Comparison of ENCODE assay signal across 15 cellular contexts in the genomic region with DNA sequence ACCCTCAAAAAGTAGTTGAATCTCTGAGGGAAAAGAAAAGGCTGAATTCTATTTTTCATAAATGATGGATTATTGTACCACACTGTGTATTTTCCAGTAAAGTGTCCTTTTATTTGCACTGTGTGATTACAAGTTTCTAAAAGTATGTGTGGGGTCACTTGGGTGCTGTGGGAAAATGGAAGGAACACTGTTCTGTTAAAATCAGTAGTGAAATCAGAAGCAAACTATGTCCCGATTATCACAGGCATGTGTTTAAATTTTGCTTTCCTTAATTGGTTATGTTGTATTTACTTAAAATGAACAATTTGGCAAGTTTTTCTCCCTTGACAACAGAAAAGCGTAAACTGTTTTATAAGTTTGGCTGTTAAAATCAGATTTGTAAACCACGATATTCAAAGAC.
DNase-seq lines count a peak whose midpoint lies in the region; FAIRE-seq and TF ChIP-seq lines count a peak whose summit lies in the region.
"Had no signal": no experiment of that assay in that cellular context is flagged by ENCODE, and none has a peak within 500 bp of the region (broad histone marks: within the 10 kb centered on the region; RNA-seq: fewer than 3 reads in every experiment).

No MANE protein-coding gene starts in this region.

- FAIRE-seq in endothelial cell of umbilical vein (lab: Jason Lieb, UNC), result no peak
- FAIRE-seq: D721Med had no signal

- intact Hi-C loops in endothelial cell of umbilical vein (cut with micrococcal nuclease), result loop anchor here (10.0 kb wide), 1 partner anchor 632 kb away; no protein-coding TSS in a partner anchor

- H2AFZ ChIP-seq in endothelial cell of umbilical vein (ENCODE audit: low read depth, low read length), result no peak overlapping the region

- dilution Hi-C loops in endothelial cell of umbilical vein (cut with MboI; ENCODE audit: extremely low pct_ligation_motif_present, low sequenced_read_pairs), result no loop called here

- H3K36me3 ChIP-seq in endothelial cell of umbilical vein (ENCODE audit: control insufficient read depth in 2 of 2, extremely low read depth in 1 of 2, insufficient read depth in 2 of 2, low read length in 2 of 2), result no peaks in the 10 kb centered on the region
- H3K36me3 ChIP-seq in skeletal muscle tissue (ENCODE audit: control insufficient read depth in 3 of 3, insufficient read depth in 3 of 3, low read length in 3 of 3), result no peaks in the 10 kb centered on the region

- H3K9me3 ChIP-seq in endothelial cell of umbilical vein (replicated peaks; ENCODE audit: control insufficient read depth, insufficient read depth, low read length), result no peaks in the 10 kb centered on the region
- no peaks in the 10 kb centered on the region for H3K9me3 ChIP-seq in skeletal muscle tissue (ENCODE audit: control insufficient read depth in 3 of 3, low read length in 3 of 3)

- H3K79me2 ChIP-seq in endothelial cell of umbilical vein (ENCODE audit: control insufficient read depth, insufficient read depth, low read length), result no peaks in the 10 kb centered on the region

- no peak overlapping the region for H3K4me3 ChIP-seq in endothelial cell of umbilical vein (replicated peaks in 1 of 3; ENCODE audit: insufficient read depth in 1 of 3, low read depth in 1 of 3, low read length in 3 of 3)
- H3K4me3 ChIP-seq in skeletal muscle tissue (ENCODE audit: low read length in 3 of 3), result no peak overlapping the region

- H3K27me3 ChIP-seq in endothelial cell of umbilical vein (ENCODE audit: control insufficient read depth in 2 of 2, insufficient read depth in 2 of 2, low read length in 2 of 2), result no peaks in the 10 kb centered on the region
- H3K27me3 ChIP-seq in skeletal muscle tissue (ENCODE audit: control insufficient read depth in 3 of 3, insufficient read depth in 3 of 3, low read length in 3 of 3), result no peaks in the 10 kb centered on the region

- no peak for TF ChIP-seq POLR2A in endothelial cell of umbilical vein (IDR thresholded peaks at IDR 0.05; ENCODE audit: low read depth, low read length)

- CTCF ChIA-PET in endothelial cell of umbilical vein (lab: Charles Lee), result interaction anchor here (0.9 kb wide), 1 partner anchor 10 kb away, joined by 4 read pairs; no protein-coding TSS in a partner anchor

- H3K4me2 ChIP-seq in endothelial cell of umbilical vein (ENCODE audit: insufficient read depth, low read length), result no peak overlapping the region

- DNase-seq in EL (peak; percentile 28), endothelial cell of umbilical vein (ENCODE audit: low read depth, low spot score) (peak; percentile 6), left kidney (ENCODE audit: low read depth, low spot score) (peak; percentile 29), KBM-7 (no peak), OCI-M1 (lab: John Stamatoyannopoulos, UW) (no peak)
- no peak for DNase-seq in stimulated activated naive CD4-positive, alpha-beta T cell (lab: John Stamatoyannopoulos, UW)
- DNase-seq in central memory CD4-positive, alpha-beta T cell, result no peak
- DNase-seq: activated CD8-positive, alpha-beta memory T cell treated with anti-CD3 and anti-CD28 coated beads, Interleukin-2, amount 50 U/mL, for 48 hours; activated naive CD4-positive, alpha-beta T cell treated with anti-CD3 and anti-CD28 coated beads, Interleukin-2, amount 50 U/mL, for 16 hours; erythroblast; NCI-H187 treated with DMSO at 0.1 percent for 48 hours; NCI-H526; T-helper 17 cell had no signal

- in situ Hi-C loops in KBM-7 (cut with MboI; ENCODE audit: low pct_unique_long_range_greater_than_20kb, low sequenced_read_pairs), result no loop called here

- H4K20me1 ChIP-seq in endothelial cell of umbilical vein (replicated peaks; ENCODE audit: control insufficient read depth, extremely low read depth, insufficient read depth, low read length), result no peaks in the 10 kb centered on the region

- H3K9ac ChIP-seq in endothelial cell of umbilical vein (replicated peaks; ENCODE audit: extremely low read depth, insufficient read depth, low read length) (no peak overlapping the region), skeletal muscle tissue (ENCODE audit: low read depth in 1 of 3, low read length in 3 of 3) (no peak overlapping the region)

- BruUV-seq in endothelial cell of umbilical vein (replicated peaks; lab: Mats Ljungman, UMichigan), result no TSS peak

- H3K4me1 ChIP-seq in endothelial cell of umbilical vein (ENCODE audit: control insufficient read depth, extremely low read depth, insufficient read depth, low read length) (no peaks in the 10 kb centered on the region), skeletal muscle tissue (ENCODE audit: control insufficient read depth in 3 of 3, insufficient read depth in 3 of 3, low read length in 3 of 3) (peaks cover 0 to 10% (median 0%) of the 10 kb centered on the region in 3 donors)

- H3K27ac ChIP-seq in endothelial cell of umbilical vein (ENCODE audit: insufficient read depth, low read depth, low read length) (no peak overlapping the region), skeletal muscle tissue (ENCODE audit: low read depth, low read length) (peak overlapping the region; percentile 59)

- no peak for TF ChIP-seq CTCF in endothelial cell of umbilical vein (IDR thresholded peaks at IDR 0.05; ENCODE audit: extremely low read depth in 1 of 2, insufficient read depth in 1 of 2, low read depth in 1 of 2, low read length in 2 of 2)

- POLR2A ChIA-PET in endothelial cell of umbilical vein (lab: Charles Lee), result no interaction called here

- no peaks in the 10 kb centered on the region for H3K9me1 ChIP-seq in endothelial cell of umbilical vein (replicated peaks; ENCODE audit: control insufficient read depth, extremely low read depth, insufficient read depth, low read length)

TF ChIP-seq in endothelial cell of umbilical vein, 7 proteins besides CTCF, POLR2A, EP300 and RAD21:
- TF ChIP-seq EZH2 (IDR thresholded peaks at IDR 0.05; ENCODE audit: borderline replicate concordance, low read depth, low read length, severe bottlenecking), result no peak
- TF ChIP-seq FOS (IDR thresholded peaks at IDR 0.05; ENCODE audit: borderline replicate concordance, insufficient read depth, low read length), result no peak
- no peak for TF ChIP-seq GATA2 (IDR thresholded peaks at IDR 0.05; ENCODE audit: insufficient read depth, insufficient read length, low read depth, low read length)
- TF ChIP-seq, protein P1, sequence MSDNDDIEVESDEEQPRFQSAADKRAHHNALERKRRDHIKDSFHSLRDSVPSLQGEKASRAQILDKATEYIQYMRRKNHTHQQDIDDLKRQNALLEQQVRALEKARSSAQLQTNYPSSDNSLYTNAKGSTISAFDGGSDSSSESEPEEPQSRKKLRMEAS (IDR thresholded peaks at IDR 0.05; ENCODE audit: insufficient read depth, insufficient read length), result no peak
- TF ChIP-seq JUN (IDR thresholded peaks at IDR 0.05; ENCODE audit: borderline replicate concordance, insufficient read depth, insufficient read length, low read depth), result no peak
- TF ChIP-seq MYC (IDR thresholded peaks at IDR 0.05; ENCODE audit: low read depth, low read length), result no peak
- TF ChIP-seq POLR2AphosphoS5 (IDR thresholded peaks at IDR 0.05; ENCODE audit: insufficient read depth, low read depth, low read length), result no peak
TF ChIP-seq in endothelial cell of umbilical vein: peak in this region for 0.

Comparison
In these comparisons a context has a peak if more than half of its experiments do, and no peak if none do; other contexts are left out.
1. DNase-seq: peak in EL (single experiment), endothelial cell of umbilical vein (single experiment) and left kidney (single experiment); none in stimulated activated naive CD4-positive, alpha-beta T cell (0 of 6), KBM-7 (single experiment), OCI-M1 (single experiment) and central memory CD4-positive, alpha-beta T cell (single experiment).